In genomic region chr9:99819484-99820329, GRCh38 we compare ENCODE assay signal across 1 cellular context.
TF ChIP-seq lines count a peak whose summit lies in the region.

No MANE protein-coding gene starts in this region.

TF ChIP-seq in H1, 55 proteins besides CTCF, POLR2A, EP300 and RAD21:
- TF ChIP-seq KDM1A (IDR thresholded peaks at IDR 0.05; ENCODE audit: borderline replicate concordance, low read length) (peak; percentile 83; the same call in 1 of the 2 replicates), TBP (IDR thresholded peaks at IDR 0.05; ENCODE audit: low read depth, low read length) (peak; percentile 47; the same call in 1 of the 2 replicates), POLR2AphosphoS5 (IDR thresholded peaks at IDR 0.05; ENCODE audit: low read depth, low read length) (peak; percentile 90), BACH1 (IDR thresholded peaks at IDR 0.05; ENCODE audit: low read length) (peak; percentile 61; the same call in 1 of the 2 replicates), JUND (IDR thresholded peaks at IDR 0.05; ENCODE audit: low read length) (peak; percentile 11; the same call in 1 of the 2 replicates), RXRA (IDR thresholded peaks at IDR 0.05; ENCODE audit: insufficient read depth, low read depth, low read length) (no peak), NRF1 (IDR thresholded peaks at IDR 0.05; ENCODE audit: low read depth, low read length) (no peak), GTF2F1 (IDR thresholded peaks at IDR 0.05; ENCODE audit: borderline replicate concordance, low read depth, low read length) (no peak), SP4 (IDR thresholded peaks at IDR 0.05; ENCODE audit: low read length) (no peak), PHF8 (conservative IDR thresholded peaks at IDR 0.05; ENCODE audit: low read depth, low read length) (peak; percentile 99), HDAC2 (IDR thresholded peaks at IDR 0.05; ENCODE audit: borderline replicate concordance in 1 of 2, low read depth in 2 of 2, low read length in 2 of 2) (peak in 1 of 2 experiments; percentile 78; a peak in 1 of 4 replicates), CHD2 (IDR thresholded peaks at IDR 0.05; ENCODE audit: low read length) (no peak), EGR1 (IDR thresholded peaks at IDR 0.05; ENCODE audit: borderline replicate concordance, low read depth, low read length) (peak; percentile 88), MAFK (IDR thresholded peaks at IDR 0.05; ENCODE audit: low read depth, low read length) (no peak), RNF2 (IDR thresholded peaks at IDR 0.05; ENCODE audit: borderline replicate concordance, low read depth, low read length, missing control alignments, poor library complexity, severe bottlenecking) (no peak), SIN3A (conservative IDR thresholded peaks at IDR 0.05 in 1 of 2, IDR thresholded peaks at IDR 0.05 in 1 of 2; ENCODE audit: low read depth in 1 of 2, low read length in 2 of 2) (peak in 1 of 2 experiments; percentile 48; a peak in 1 of 4 replicates), SIRT6 (IDR thresholded peaks at IDR 0.05; ENCODE audit: low read length) (no peak), POU5F1 (IDR thresholded peaks at IDR 0.05; ENCODE audit: low read depth, low read length) (0 out of 2 replicates have a peak, but pooled peaks have one; percentile 31), KDM4A (IDR thresholded peaks at IDR 0.05; ENCODE audit: low read depth, low read length, severe bottlenecking) (peak; percentile 35), CREB1 (IDR thresholded peaks at IDR 0.05) (peak; percentile 97), MAX (IDR thresholded peaks at IDR 0.05) (peak; percentile 61), ASH2L (IDR thresholded peaks at IDR 0.05; ENCODE audit: low read length) (peak; percentile 86), TAF1 (IDR thresholded peaks at IDR 0.05; ENCODE audit: low read depth, low read length) (peak; percentile 86), YY1 (IDR thresholded peaks at IDR 0.05; ENCODE audit: low read depth, low read length) (peak; percentile 94), BRCA1 (IDR thresholded peaks at IDR 0.05; ENCODE audit: low read depth, low read length) (no peak), BCL11A (IDR thresholded peaks at IDR 0.05; ENCODE audit: low read depth in 2 of 2, low read length in 2 of 2) (no peak), ZNF274 (IDR thresholded peaks at IDR 0.05; ENCODE audit: borderline replicate concordance, extremely low read depth, low read length) (no peak), FOSL1 (IDR thresholded peaks at IDR 0.05; ENCODE audit: insufficient read depth, low read depth, low read length) (peak; percentile 63; the same call in 1 of the 2 replicates), SRF (IDR thresholded peaks at IDR 0.05; ENCODE audit: low read depth, low read length) (peak; percentile 83), SP1 (IDR thresholded peaks at IDR 0.05; ENCODE audit: low read depth, low read length) (no peak), RBBP5 (IDR thresholded peaks at IDR 0.05; ENCODE audit: borderline replicate concordance, low read depth, low read length) (0 out of 2 replicates have a peak, but pooled peaks have one; percentile 55)
- TF ChIP-seq, protein P1, sequence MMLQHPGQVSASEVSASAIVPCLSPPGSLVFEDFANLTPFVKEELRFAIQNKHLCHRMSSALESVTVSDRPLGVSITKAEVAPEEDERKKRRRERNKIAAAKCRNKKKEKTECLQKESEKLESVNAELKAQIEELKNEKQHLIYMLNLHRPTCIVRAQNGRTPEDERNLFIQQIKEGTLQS (IDR thresholded peaks at IDR 0.05; ENCODE audit: insufficient read depth, low read depth, low read length): peak; percentile 60; the same call in 1 of the 2 replicates
